Comparison of ENCODE assay signal across 1 cellular context in the genomic region with DNA sequence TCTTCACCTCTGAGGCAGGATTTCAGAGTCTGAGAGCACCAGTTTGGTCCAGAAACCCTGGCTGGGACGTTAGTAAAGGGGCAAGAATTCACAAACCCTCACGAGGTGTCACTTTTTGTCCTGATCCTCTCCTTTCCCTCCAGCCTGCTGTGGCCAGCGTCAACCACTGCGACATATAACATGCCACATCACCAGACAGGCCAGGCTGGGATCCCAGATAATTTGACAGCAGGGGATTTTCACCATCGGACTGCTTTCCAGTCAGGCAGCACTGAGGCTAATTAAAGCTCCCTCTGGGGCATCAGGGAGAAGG.
TF ChIP-seq lines count a peak whose summit lies in the region.

No MANE protein-coding gene starts in this region.

TF ChIP-seq in K562, 482 proteins besides CTCF, POLR2A, EP300 and RAD21 (continued from another document):
- TF ChIP-seq ZBTB17 (CRISPR knock-in tag; IDR thresholded peaks at IDR 0.05): 0 out of 2 replicates have a peak, but pooled peaks have one; percentile 36
- 0 out of 2 replicates have a peak, but pooled peaks have one; percentile 23 for TF ChIP-seq FOXP4 (CRISPR knock-in tag; IDR thresholded peaks at IDR 0.05; ENCODE audit: borderline replicate concordance)
- TF ChIP-seq DDX20 (tag; IDR thresholded peaks at IDR 0.05; ENCODE audit: low read depth): no peak
- 0 out of 2 replicates have a peak, but pooled peaks have one; percentile 8 for TF ChIP-seq SMC3 (conservative IDR thresholded peaks at IDR 0.05; ENCODE audit: insufficient read depth, low read depth, low read length)
- TF ChIP-seq CREM (IDR thresholded peaks at IDR 0.05; ENCODE audit: low read depth): peak; percentile 45; the same call in 1 of the 2 replicates
- no peak for TF ChIP-seq MAFG (tag; conservative IDR thresholded peaks at IDR 0.05)
- TF ChIP-seq, protein P1, sequence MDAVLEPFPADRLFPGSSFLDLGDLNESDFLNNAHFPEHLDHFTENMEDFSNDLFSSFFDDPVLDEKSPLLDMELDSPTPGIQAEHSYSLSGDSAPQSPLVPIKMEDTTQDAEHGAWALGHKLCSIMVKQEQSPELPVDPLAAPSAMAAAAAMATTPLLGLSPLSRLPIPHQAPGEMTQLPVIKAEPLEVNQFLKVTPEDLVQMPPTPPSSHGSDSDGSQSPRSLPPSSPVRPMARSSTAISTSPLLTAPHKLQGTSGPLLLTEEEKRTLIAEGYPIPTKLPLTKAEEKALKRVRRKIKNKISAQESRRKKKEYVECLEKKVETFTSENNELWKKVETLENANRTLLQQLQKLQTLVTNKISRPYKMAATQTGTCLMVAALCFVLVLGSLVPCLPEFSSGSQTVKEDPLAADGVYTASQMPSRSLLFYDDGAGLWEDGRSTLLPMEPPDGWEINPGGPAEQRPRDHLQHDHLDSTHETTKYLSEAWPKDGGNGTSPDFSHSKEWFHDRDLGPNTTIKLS (IDR thresholded peaks at IDR 0.05; ENCODE audit: borderline replicate concordance, low read depth): peak; percentile 86; the same call in 1 of the 2 replicates
